ENCODE assay signal across 8 cellular contexts in genomic region chr10:6382081-6382480, GRCh38.
A peak's percentile ranks its signal among the peaks of the same experiment; 100 is the strongest.
DNase-seq lines count a peak whose midpoint lies in the region; ATAC-seq and TF ChIP-seq lines count a peak whose summit lies in the region.

No MANE protein-coding gene starts in this region.

- CTCF ChIA-PET in Calu3 (lab: Charles Lee) = interaction anchor here (0.7 kb wide), 1 partner anchor 203 kb away, joined by 3 read pairs; no protein-coding TSS in a partner anchor

- H3K9me3 Mint-ChIP-seq in stimulated activated naive CD8-positive, alpha-beta T cell treated with anti-CD3 and anti-CD28 coated beads, Interleukin-15, amount 100 ng/mL, for 72 hours = peaks cover 48 to 54% of the 10 kb centered on the region in 2 donors
- peaks cover 57% of the 10 kb centered on the region for H3K9me3 Mint-ChIP-seq in nephron progenitor cell
- peaks cover 8% of the 10 kb centered on the region for H3K9me3 Mint-ChIP-seq in Calu3 (ENCODE audit: low read depth, unreplicated experiment)

- peak overlapping the region; percentile 74 to 82 for H3K27ac Mint-ChIP-seq in stimulated activated naive CD8-positive, alpha-beta T cell treated with anti-CD3 and anti-CD28 coated beads, Interleukin-15, amount 100 ng/mL, for 72 hours
- H3K27ac Mint-ChIP-seq in nephron progenitor cell (no peak overlapping the region), Calu3 (ENCODE audit: unreplicated experiment) (no peak overlapping the region)

- TF ChIP-seq CTCF in nephron progenitor cell (IDR thresholded peaks at IDR 0.05) (no peak), Calu3 (IDR thresholded peaks at IDR 0.05; ENCODE audit: unreplicated experiment) (no peak)

- BruUV-seq in Calu3 (replicated peaks; lab: Mats Ljungman, UMichigan) = no TSS peak

- H3K36me3 Mint-ChIP-seq in nephron progenitor cell (ENCODE audit: low read depth) = peaks cover 30% of the 10 kb centered on the region
- H3K36me3 Mint-ChIP-seq in Calu3 (ENCODE audit: insufficient read depth, unreplicated experiment) = peaks cover 13% of the 10 kb centered on the region

- DNase-seq in GM04504 (ENCODE audit: low read depth) (peak; percentile 40), foreskin melanocyte (peak; percentile 56), nephron progenitor cell (no peak), HuH-7.5 (ENCODE audit: low spot score) (no peak), Calu3 (no peak)
- peak; percentile 11 to 20 for DNase-seq in activated CD4-positive, alpha-beta T cell treated with anti-CD3 and anti-CD28 coated beads, Interleukin-2, amount 50 U/mL, for 4 hours
- DNase-seq in stimulated activated naive CD8-positive, alpha-beta T cell treated with anti-CD3 and anti-CD28 coated beads, Interleukin-15, amount 100 ng/mL, for 72 hours = peak; percentile 33 to 62

- ATAC-seq in HG03025 (IDR thresholded peaks at IDR 0.05; ENCODE audit: low FRiP score, unreplicated experiment) = peak; percentile 80
- peak; percentile 92 for ATAC-seq in stimulated activated naive CD8-positive, alpha-beta T cell treated with anti-CD3 and anti-CD28 coated beads, Interleukin-15, amount 100 ng/mL, for 72 hours

- peaks cover 20% of the 10 kb centered on the region for H3K4me1 Mint-ChIP-seq in stimulated activated naive CD8-positive, alpha-beta T cell treated with anti-CD3 and anti-CD28 coated beads, Interleukin-15, amount 100 ng/mL, for 72 hours
- H3K4me1 Mint-ChIP-seq in nephron progenitor cell (no peaks in the 10 kb centered on the region), Calu3 (ENCODE audit: low read depth, unreplicated experiment) (peaks cover 43% of the 10 kb centered on the region)

- intact Hi-C loops in Calu3 (cut with micrococcal nuclease; ENCODE audit: unreplicated experiment) = no loop called here

- H3K4me3 Mint-ChIP-seq in stimulated activated naive CD8-positive, alpha-beta T cell treated with anti-CD3 and anti-CD28 coated beads, Interleukin-15, amount 100 ng/mL, for 72 hours = peak overlapping the region; percentile 69 to 79
- H3K4me3 Mint-ChIP-seq in nephron progenitor cell = no peak overlapping the region
- no peak overlapping the region for H3K4me3 Mint-ChIP-seq in Calu3 (ENCODE audit: low read depth, unreplicated experiment)

- no peaks in the 10 kb centered on the region for H3K27me3 Mint-ChIP-seq in stimulated activated naive CD8-positive, alpha-beta T cell treated with anti-CD3 and anti-CD28 coated beads, Interleukin-15, amount 100 ng/mL, for 72 hours
- H3K27me3 Mint-ChIP-seq in nephron progenitor cell (ENCODE audit: low read depth, poor library complexity) (peaks cover 3% of the 10 kb centered on the region), Calu3 (ENCODE audit: unreplicated experiment) (no peaks in the 10 kb centered on the region)

Comparison
In these comparisons a context has a peak if more than half of its experiments do, and no peak if none do; other contexts are left out.
1. DNase-seq: peak in GM04504 (single experiment), activated CD4-positive, alpha-beta T cell treated with anti-CD3 and anti-CD28 coated beads, Interleukin-2, amount 50 U/mL, for 4 hours (2 of 2), foreskin melanocyte (single experiment) and stimulated activated naive CD8-positive, alpha-beta T cell treated with anti-CD3 and anti-CD28 coated beads, Interleukin-15, amount 100 ng/mL, for 72 hours (2 of 2); none in nephron progenitor cell (single experiment), HuH-7.5 (single experiment) and Calu3 (single experiment).
2. H3K27ac Mint-ChIP-seq: peak in stimulated activated naive CD8-positive, alpha-beta T cell treated with anti-CD3 and anti-CD28 coated beads, Interleukin-15, amount 100 ng/mL, for 72 hours (2 of 2); none in nephron progenitor cell (single experiment) and Calu3 (single experiment).
3. H3K4me3 Mint-ChIP-seq: peak in stimulated activated naive CD8-positive, alpha-beta T cell treated with anti-CD3 and anti-CD28 coated beads, Interleukin-15, amount 100 ng/mL, for 72 hours (2 of 2); none in nephron progenitor cell (single experiment) and Calu3 (single experiment).